ENCODE assay signal across 9 cellular contexts in genomic region chr12:52308807-52309425, GRCh38. TPM values are rescaled to one million over a fixed set of nuclear protein-coding genes. Genes with fewer than 3 reads are reported as not detected.
DNase-seq lines count a peak whose midpoint lies in the region; ATAC-seq and TF ChIP-seq lines count a peak whose summit lies in the region.
"Had no signal": no experiment of that assay in that cellular context is flagged by ENCODE, and none has a peak within 500 bp of the region (broad histone marks: within the 10 kb centered on the region; RNA-seq: fewer than 3 reads in every experiment).

No MANE protein-coding gene starts in this region.

- in situ Hi-C loops in gastrocnemius medialis (cut with MboI; ENCODE audit: low sequenced_read_pairs in 4 of 4) = no loop called here

- WGBS in iPS DF 6.9 (ENCODE audit: insufficient coverage, insufficient read length) = no CpG with 5 or more reads among the region's 15 CpGs

- H3K9me3 Mint-ChIP-seq in activated T-helper 2 cell treated with anti-CD3 and anti-CD28 coated beads, Interferon-gamma antibody, Interleukin-2, Interleukin-4, amounts not matched to agents 10 μg/mL and 5 μg/mL and 100 μg/mL, durations not matched to agents 14 hours and 24 hours and 36 hours = no peaks in the 10 kb centered on the region

- H3K27me3 Mint-ChIP-seq in activated T-helper 2 cell treated with anti-CD3 and anti-CD28 coated beads, Interferon-gamma antibody, Interleukin-2, Interleukin-4, amounts not matched to agents 10 μg/mL and 5 μg/mL and 100 μg/mL, durations not matched to agents 14 hours and 24 hours and 36 hours (ENCODE audit: low read depth) = peaks cover 65% of the 10 kb centered on the region

- no peak for TF ChIP-seq POLR2A in gastrocnemius medialis (IDR thresholded peaks at IDR 0.05)

- peak in 1 of 2 donors; percentile 22 for ATAC-seq in gastrocnemius medialis

- TF ChIP-seq CTCF in HFF-Myc (IDR thresholded peaks at IDR 0.05; ENCODE audit: low read depth, low read length, missing control alignments) (no peak), gastrocnemius medialis (IDR thresholded peaks at IDR 0.05 in 4 of 5, conservative IDR thresholded peaks at IDR 0.05 in 1 of 5) (no peak)

- H3K4me3 ChIP-seq in HFF-Myc (replicated peaks; ENCODE audit: low read depth, low read length) (peak overlapping the region; percentile 31), iPS DF 6.9 (ENCODE audit: low read length) (peak overlapping the region; percentile 41; the same call in 1 of the 2 replicates), gastrocnemius medialis (peak overlapping the region; percentile 51 to 78 (median 54))

- no peak for DNase-seq in HFF-Myc (ENCODE audit: extremely low read depth, low read depth)
- no peak for DNase-seq in activated T-helper 2 cell treated with anti-CD3 and anti-CD28 coated beads, Interferon-gamma antibody, Interleukin-2, Interleukin-4, amounts not matched to agents 10 μg/mL and 5 μg/mL and 100 μg/mL, durations not matched to agents 14 hours and 24 hours and 36 hours (ENCODE audit: low spot score)
- no peak for DNase-seq in iPS DF 6.9 (ENCODE audit: low read depth, low spot score)
- DNase-seq in gastrocnemius medialis = no peak
- DNase-seq in SIG-M5 (lab: John Stamatoyannopoulos, UW) = no peak
- no peak for DNase-seq in NCI-H2171 (lab: John Stamatoyannopoulos, UW)
- DNase-seq in Ammon's horn (ENCODE audit: low spot score) = no peak
- no peak for DNase-seq in NK-92 (lab: John Stamatoyannopoulos, UW; ENCODE audit: unreplicated experiment)

- no peak overlapping the region for H3K27ac Mint-ChIP-seq in activated T-helper 2 cell treated with anti-CD3 and anti-CD28 coated beads, Interferon-gamma antibody, Interleukin-2, Interleukin-4, amounts not matched to agents 10 μg/mL and 5 μg/mL and 100 μg/mL, durations not matched to agents 14 hours and 24 hours and 36 hours

- no peaks in the 10 kb centered on the region for H3K36me3 ChIP-seq in iPS DF 6.9 (ENCODE audit: control insufficient read depth, insufficient read depth, low read length)
- no peaks in the 10 kb centered on the region for H3K36me3 ChIP-seq in gastrocnemius medialis

- H3K4me1 Mint-ChIP-seq in activated T-helper 2 cell treated with anti-CD3 and anti-CD28 coated beads, Interferon-gamma antibody, Interleukin-2, Interleukin-4, amounts not matched to agents 10 μg/mL and 5 μg/mL and 100 μg/mL, durations not matched to agents 14 hours and 24 hours and 36 hours (ENCODE audit: low read depth) = peaks cover 22% of the 10 kb centered on the region

- H3K4me1 ChIP-seq in iPS DF 6.9 (ENCODE audit: control insufficient read depth, insufficient read depth, low read length) (peaks cover 1% of the 10 kb centered on the region), gastrocnemius medialis (peaks cover 5 to 8% of the 10 kb centered on the region in 2 donors)

- H3K9me3 ChIP-seq in iPS DF 6.9 (ENCODE audit: control insufficient read depth, insufficient read depth, low read length) = no peaks in the 10 kb centered on the region
- no peaks in the 10 kb centered on the region for H3K9me3 ChIP-seq in gastrocnemius medialis

- no peak overlapping the region for H3K27ac ChIP-seq in iPS DF 6.9 (ENCODE audit: low read length)
- peak overlapping the region in 2 of 4 donors; percentile 35 to 77 for H3K27ac ChIP-seq in gastrocnemius medialis

- H3K36me3 Mint-ChIP-seq in activated T-helper 2 cell treated with anti-CD3 and anti-CD28 coated beads, Interferon-gamma antibody, Interleukin-2, Interleukin-4, amounts not matched to agents 10 μg/mL and 5 μg/mL and 100 μg/mL, durations not matched to agents 14 hours and 24 hours and 36 hours (ENCODE audit: low read depth) = no peaks in the 10 kb centered on the region

- peak overlapping the region; percentile 53 for H3K4me3 Mint-ChIP-seq in activated T-helper 2 cell treated with anti-CD3 and anti-CD28 coated beads, Interferon-gamma antibody, Interleukin-2, Interleukin-4, amounts not matched to agents 10 μg/mL and 5 μg/mL and 100 μg/mL, durations not matched to agents 14 hours and 24 hours and 36 hours (ENCODE audit: low read depth)

- peaks cover 20% of the 10 kb centered on the region for H3K27me3 ChIP-seq in iPS DF 6.9 (ENCODE audit: control insufficient read depth, insufficient read depth, low read length)
- no peaks in the 10 kb centered on the region for H3K27me3 ChIP-seq in gastrocnemius medialis

- intact Hi-C loops in activated T-helper 2 cell treated with anti-CD3 and anti-CD28 coated beads, Interferon-gamma antibody, Interleukin-2, Interleukin-4, amounts not matched to agents 10 μg/mL and 5 μg/mL and 100 μg/mL, durations not matched to agents 14 hours and 24 hours and 36 hours (cut with micrococcal nuclease) = no loop called here
- intact Hi-C loops in gastrocnemius medialis (cut with DNase I; ENCODE audit: low total_unique reads) = loop anchor here (2.0 kb wide), 1 partner anchor 18 kb away; no protein-coding TSS in a partner anchor

RNA-seq across cellular contexts. Expression of gene KRT83, which starts 12.3 kb away (rescaled TPM):
- total RNA-seq in activated T-helper 2 cell treated with anti-CD3 and anti-CD28 coated beads, Interferon-gamma antibody, Interleukin-2, Interleukin-4, amounts not matched to agents 10 μg/mL and 5 μg/mL and 100 μg/mL, durations not matched to agents 14 hours and 24 hours and 36 hours = not detected in 2 replicates
- total RNA-seq in gastrocnemius medialis = under 1 TPM in 1 of 4 donors, not detected in 3; 0.13 TPM
- total RNA-seq: H4 had no signal

RNA-seq across cellular contexts. Expression of gene KRT81, which starts 17.6 kb away (rescaled TPM):
- not detected in 2 replicates for total RNA-seq in activated T-helper 2 cell treated with anti-CD3 and anti-CD28 coated beads, Interferon-gamma antibody, Interleukin-2, Interleukin-4, amounts not matched to agents 10 μg/mL and 5 μg/mL and 100 μg/mL, durations not matched to agents 14 hours and 24 hours and 36 hours
- total RNA-seq in gastrocnemius medialis = not detected

RNA-seq across cellular contexts. Expression of gene KRT86, which starts 34.5 kb away (rescaled TPM):
- total RNA-seq in activated T-helper 2 cell treated with anti-CD3 and anti-CD28 coated beads, Interferon-gamma antibody, Interleukin-2, Interleukin-4, amounts not matched to agents 10 μg/mL and 5 μg/mL and 100 μg/mL, durations not matched to agents 14 hours and 24 hours and 36 hours = 0.28 and 0.34 TPM in 2 replicates
- under 1 TPM in 1 of 4 donors, not detected in 3; 0.24 TPM for total RNA-seq in gastrocnemius medialis

RNA-seq across cellular contexts. Expression of gene KRT85, which starts 58.4 kb away (rescaled TPM):
- total RNA-seq in activated T-helper 2 cell treated with anti-CD3 and anti-CD28 coated beads, Interferon-gamma antibody, Interleukin-2, Interleukin-4, amounts not matched to agents 10 μg/mL and 5 μg/mL and 100 μg/mL, durations not matched to agents 14 hours and 24 hours and 36 hours = not detected in 2 replicates
- not detected for total RNA-seq in gastrocnemius medialis
- total RNA-seq: H4 had no signal
